22 cellular contexts compared by ENCODE assay signal in genomic region chr2:107932483-107932882, GRCh38. TPM values are rescaled to one million over a fixed set of nuclear protein-coding genes. Genes with fewer than 3 reads are reported as not detected.
A peak's percentile ranks its signal among the peaks of the same experiment; 100 is the strongest.
DNase-seq lines count a peak whose midpoint lies in the region; ATAC-seq, FAIRE-seq and TF ChIP-seq lines count a peak whose summit lies in the region.
"Had no signal": no experiment of that assay in that cellular context is flagged by ENCODE, and none has a peak within 500 bp of the region (broad histone marks: within the 10 kb centered on the region; RNA-seq: fewer than 3 reads in every experiment).

No MANE protein-coding gene starts in this region.

- H3K27me3 Mint-ChIP-seq in activated T-cell treated with anti-CD3 and anti-CD28 coated beads, Interleukin-2, amount 50 U/mL, for 72 hours (ENCODE audit: low read depth), result no peaks in the 10 kb centered on the region

- no peaks in the 10 kb centered on the region for H3K9me3 Mint-ChIP-seq in activated T-cell treated with anti-CD3 and anti-CD28 coated beads, Interleukin-2, amount 50 U/mL, for 72 hours
- H3K9me3 Mint-ChIP-seq: CD8-positive, alpha-beta T cell had no signal

- H3K36me3 ChIP-seq in bronchial epithelial cell (ENCODE audit: control insufficient read depth, insufficient read depth, low read length) (no peaks in the 10 kb centered on the region), hepatocyte (replicated peaks; ENCODE audit: insufficient read depth, low read depth) (no peaks in the 10 kb centered on the region)
- H3K36me3 ChIP-seq: cardiac muscle cell, gastrocnemius medialis, vagina had no signal

- no peak for FAIRE-seq in bronchial epithelial cell (lab: Jason Lieb, UNC)

- H3K27ac ChIP-seq in hepatocyte, result peak overlapping the region; percentile 43
- H3K27ac ChIP-seq: cardiac muscle cell, gastrocnemius medialis, vagina had no signal

- no peaks in the 10 kb centered on the region for H3K9me3 ChIP-seq in hepatocyte (ENCODE audit: low read depth)
- H3K9me3 ChIP-seq: gastrocnemius medialis, vagina had no signal

- no peak for TF ChIP-seq CTCF in bronchial epithelial cell (IDR thresholded peaks at IDR 0.05; ENCODE audit: insufficient read depth, low read length, severe bottlenecking)
- no peak for TF ChIP-seq CTCF in hepatocyte (IDR thresholded peaks at IDR 0.05; ENCODE audit: poor library complexity)

- H3K36me3 Mint-ChIP-seq in activated T-cell treated with anti-CD3 and anti-CD28 coated beads, Interleukin-2, amount 50 U/mL, for 72 hours (ENCODE audit: insufficient read depth in 2 of 2), result no peaks in the 10 kb centered on the region
- H3K36me3 Mint-ChIP-seq: CD8-positive, alpha-beta T cell had no signal

- H3K4me3 ChIP-seq in bronchial epithelial cell (ENCODE audit: low read depth, low read length) (no peak overlapping the region), hepatocyte (no peak overlapping the region)
- H3K4me3 ChIP-seq: cardiac muscle cell, gastrocnemius medialis, vagina had no signal

- no peaks in the 10 kb centered on the region for H3K9me2 ChIP-seq in hepatocyte (replicated peaks; ENCODE audit: insufficient read depth)

- no peaks in the 10 kb centered on the region for H4K20me1 ChIP-seq in hepatocyte (ENCODE audit: insufficient read depth, poor library complexity, severe bottlenecking)

- H3K4me1 Mint-ChIP-seq in activated T-cell treated with anti-CD3 and anti-CD28 coated beads, Interleukin-2, amount 50 U/mL, for 72 hours (ENCODE audit: low read depth), result no peaks in the 10 kb centered on the region

- DNase-seq in Daoy (ENCODE audit: low read depth) (peak; percentile 35), NCI-H69 (lab: John Stamatoyannopoulos, UW) (peak; percentile 24), bronchial epithelial cell (ENCODE audit: low read depth) (peak; percentile 65), hepatocyte (ENCODE audit: low spot score) (peak; percentile 29), NCI-H774 (lab: John Stamatoyannopoulos, UW) (no peak), DMS153 treated with DMSO at 0.1 percent for 48 hours (lab: John Stamatoyannopoulos, UW; ENCODE audit: unreplicated experiment) (no peak)
- no peak for DNase-seq in activated T-cell treated with anti-CD3 and anti-CD28 coated beads, Interleukin-2, amount 50 U/mL, for 72 hours
- DNase-seq in activated effector memory CD4-positive, alpha-beta T cell treated with Interleukin-2 at 50 U/mL for 16 hours, result no peak
- DNase-seq: activated CD4-positive, alpha-beta T cell treated with anti-CD3 and anti-CD28 coated beads, Interleukin-2, amount 50 U/mL, for 1 hour; activated naive CD4-positive, alpha-beta T cell treated with anti-CD3 and anti-CD28 coated beads, Interleukin-2, amount 50 U/mL, for 16 hours; activated T-cell treated with anti-CD3 and anti-CD28 coated beads for 4 hours; CD8-positive, alpha-beta T cell; effector memory CD4-positive, alpha-beta T cell; gastrocnemius medialis had no signal

- H3K4me3 Mint-ChIP-seq in activated T-cell treated with anti-CD3 and anti-CD28 coated beads, Interleukin-2, amount 50 U/mL, for 72 hours, result no peak overlapping the region
- H3K4me3 Mint-ChIP-seq: CD8-positive, alpha-beta T cell had no signal

- no peak overlapping the region for H3K27ac Mint-ChIP-seq in activated T-cell treated with anti-CD3 and anti-CD28 coated beads, Interleukin-2, amount 50 U/mL, for 72 hours
- H3K27ac Mint-ChIP-seq: CD8-positive, alpha-beta T cell had no signal

- no peaks in the 10 kb centered on the region for H3K27me3 ChIP-seq in bronchial epithelial cell (ENCODE audit: control insufficient read depth, insufficient read depth, low read length)
- no peaks in the 10 kb centered on the region for H3K27me3 ChIP-seq in hepatocyte
- H3K27me3 ChIP-seq: cardiac muscle cell, gastrocnemius medialis, vagina had no signal

- peaks cover 13% of the 10 kb centered on the region for H3K4me1 ChIP-seq in hepatocyte (ENCODE audit: insufficient read depth)
- H3K4me1 ChIP-seq: gastrocnemius medialis, vagina had no signal

- ATAC-seq in activated T-cell treated with anti-CD3 and anti-CD28 coated beads, Interleukin-2, amount 50 U/mL, for 72 hours (replicated peaks in 1 of 2), result no peak
- ATAC-seq: CD8-positive, alpha-beta T cell; gastrocnemius medialis; Panc1; sciatic nerve had no signal

- H2AFZ ChIP-seq in hepatocyte, result no peak overlapping the region

- no peaks in the 10 kb centered on the region for H3K79me2 ChIP-seq in hepatocyte

- H3K4me2 ChIP-seq in hepatocyte, result no peak overlapping the region

- WGBS in hepatocyte (ENCODE audit: low lambda C conversion rate, missing lambda C conversion rate), result 78% methylated on average over 2 of the region's 2 CpGs

RNA-seq across cellular contexts. Expression of gene SLC5A7, which starts 53.8 kb away (rescaled TPM):
- not detected in 2 replicates for total RNA-seq in Daoy (2014; rRNA removed; shearing (Covaris generic))
- total RNA-seq in bronchial epithelial cell (not detected in 2 replicates), hepatocyte (0.03 TPM in 1 of 2 replicates, not detected in the other)
- polyA plus RNA-seq in hepatocyte, result not detected in 2 replicates
- not detected for total RNA-seq in activated T-cell treated with anti-CD3 and anti-CD28 coated beads, Interleukin-2, amount 50 U/mL, for 72 hours
- total RNA-seq: CD8-positive, alpha-beta T cell; lower leg skin; myocyte; NCI-H460; osteoblast; sciatic nerve had no signal
- polyA plus RNA-seq: cardiac muscle cell had no signal

Comparison
In these comparisons a context has a peak if more than half of its experiments do, and no peak if none do; other contexts are left out.
1. DNase-seq: peak in Daoy (single experiment), NCI-H69 (single experiment), bronchial epithelial cell (single experiment) and hepatocyte (single experiment); none in activated T-cell treated with anti-CD3 and anti-CD28 coated beads, Interleukin-2, amount 50 U/mL, for 72 hours (0 of 2), activated effector memory CD4-positive, alpha-beta T cell treated with Interleukin-2 at 50 U/mL for 16 hours (single experiment), NCI-H774 (single experiment) and DMS153 treated with DMSO at 0.1 percent for 48 hours (single experiment).